In genomic region chr1:155323729-155324040, GRCh38 we compare ENCODE assay signal across 8 cellular contexts. TPM values are rescaled to one million over a fixed set of nuclear protein-coding genes. Genes with fewer than 3 reads are reported as not detected.
DNase-seq lines count a peak whose midpoint lies in the region; ATAC-seq and TF ChIP-seq lines count a peak whose summit lies in the region.

No MANE protein-coding gene starts in this region.

- H3K4me1 ChIP-seq in right lobe of liver = peaks cover 0 to 14% (median 1%) of the 10 kb centered on the region in 4 donors

- no peak for TF ChIP-seq CTCF in right lobe of liver (IDR thresholded peaks at IDR 0.05)

- DNase-seq in AG08396 (ENCODE audit: low spot score) (peak; percentile 92), NCI-H748 (lab: John Stamatoyannopoulos, UW; ENCODE audit: unreplicated experiment) (peak; percentile 84), dermis blood vessel endothelial cell (peak; percentile 92), right lobe of liver (peak; percentile 90 to 93 (median 92))
- DNase-seq in activated CD4-positive, alpha-beta T cell treated with anti-CD3 and anti-CD28 coated beads, Interleukin-2, amount 50 U/mL, for 24 hours (ENCODE audit: low read depth in 1 of 2, low spot score in 1 of 2) = peak; percentile 59 to 72
- DNase-seq in stimulated activated CD4-positive, alpha-beta T cell treated with anti-CD3 and anti-CD28 coated beads, Interleukin-4, amount 100 ng/mL, for 4 hours = peak; percentile 74 to 79

- intact Hi-C loops in right lobe of liver (cut with DNase I) = loop anchor here (5.0 kb wide), 1 partner anchor 46 kb away; the partner anchor contains the start of gene HCN3 (in 2 of the 2)

- no peaks in the 10 kb centered on the region for H3K27me3 ChIP-seq in right lobe of liver

- WGBS in right lobe of liver (ENCODE audit: insufficient coverage, low coverage, low lambda C conversion rate, missing lambda C conversion rate) = 0% methylated on average over 7 of the region's 29 CpGs

- TF ChIP-seq POLR2A in right lobe of liver (IDR thresholded peaks at IDR 0.05) = no peak

- peak overlapping the region; percentile 73 to 93 (median 87) for H3K4me3 ChIP-seq in right lobe of liver

- peak overlapping the region; percentile 79 to 94 (median 84) for H3K27ac ChIP-seq in right lobe of liver

- H3K36me3 ChIP-seq in right lobe of liver = peaks cover 0 to 10% (median 0%) of the 10 kb centered on the region in 4 donors

- peak; percentile 46 for ATAC-seq in GM18909 (IDR thresholded peaks at IDR 0.05; ENCODE audit: poor library complexity, unreplicated experiment)
- peak; percentile 42 for ATAC-seq in HG03354 (IDR thresholded peaks at IDR 0.05; ENCODE audit: poor library complexity, severe bottlenecking, unreplicated experiment)
- ATAC-seq in right lobe of liver = peak; percentile 67 to 78 (median 72)

- no peaks in the 10 kb centered on the region for H3K9me3 ChIP-seq in right lobe of liver

RNA-seq across cellular contexts. Expression of gene RUSC1, which starts 3.0 kb away (rescaled TPM):
- total RNA-seq in dermis blood vessel endothelial cell (13.8 and 22.2 TPM in 2 replicates), right lobe of liver (10 to 100 TPM in 1 of 6 experiments, 1 to 10 TPM in 5; 4.6 to 12.7 (median 7.6) TPM)

RNA-seq across cellular contexts. Expression of gene FDPS, which starts 15.0 kb away (rescaled TPM):
- total RNA-seq in dermis blood vessel endothelial cell (452 and 512 TPM in 2 replicates), right lobe of liver (100 to 1,000 TPM in 4 of 6 experiments, 10 to 100 TPM in 2; 51.1 to 236 (median 171) TPM)

RNA-seq across cellular contexts. Expression of gene PKLR, which starts 22.4 kb away (rescaled TPM):
- total RNA-seq in dermis blood vessel endothelial cell (0.05 TPM in 1 of 2 replicates, not detected in the other), right lobe of liver (10 to 100 TPM; 27.0 to 95.3 (median 36.1) TPM)

RNA-seq across cellular contexts. Expression of gene HCN3, which starts 46.4 kb away (rescaled TPM):
- total RNA-seq in dermis blood vessel endothelial cell = 0.84 and 0.85 TPM in 2 replicates
- 1 to 10 TPM in 4 of 6 experiments, under 1 TPM in 2; 0.56 to 1.6 (median 1.2) TPM for total RNA-seq in right lobe of liver

RNA-seq across cellular contexts. Expression of gene CLK2, which starts 50.4 kb away (rescaled TPM):
- 24.5 and 35.9 TPM in 2 replicates for total RNA-seq in dermis blood vessel endothelial cell
- 10 to 100 TPM; 10.4 to 29.2 (median 20.2) TPM for total RNA-seq in right lobe of liver

Comparison
In these comparisons a context has a peak if more than half of its experiments do, and no peak if none do; other contexts are left out.
1. Peak in every context shown above with its lines: DNase-seq, ATAC-seq, H3K4me3 ChIP-seq and H3K27ac ChIP-seq.
2. RNA of gene PKLR, which starts 22.4 kb away (total RNA-seq): 27.0 to 95.3 TPM in right lobe of liver; 0.05 TPM in dermis blood vessel endothelial cell; every median in the first group is over 10 times any median in the second.